In the genomic region with DNA sequence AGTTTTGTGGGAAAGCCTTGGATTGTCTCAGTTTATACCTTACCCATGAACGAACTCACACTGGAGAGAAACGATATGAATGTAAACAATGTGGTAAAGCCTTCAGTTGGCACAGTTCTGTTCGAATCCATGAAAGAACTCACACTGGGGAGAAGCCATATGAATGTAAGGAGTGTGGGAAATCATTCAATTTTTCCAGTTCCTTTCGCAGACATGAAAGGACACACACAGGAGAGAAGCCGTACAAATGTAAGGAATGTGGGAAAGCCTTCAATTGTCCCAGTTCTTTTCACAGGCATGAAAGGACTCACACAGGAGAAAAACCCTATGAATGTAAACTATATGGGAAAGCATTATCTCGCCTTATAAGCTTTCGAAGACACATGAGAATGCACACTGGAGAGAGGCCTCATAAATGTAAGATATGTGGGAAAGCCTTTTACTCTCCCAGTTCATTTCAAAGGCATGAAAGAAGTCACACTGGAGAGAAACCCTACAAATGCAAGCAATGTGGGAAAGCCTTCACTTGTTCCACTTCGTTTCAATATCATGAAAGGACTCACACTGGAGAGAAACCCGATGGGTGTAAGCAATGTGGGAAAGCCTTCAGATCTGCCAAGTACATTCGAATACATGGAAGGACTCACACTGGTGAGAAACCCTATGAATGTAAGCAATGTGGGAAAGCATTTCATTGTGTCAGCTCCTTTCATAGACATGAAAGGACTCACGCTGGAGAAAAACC, we compare ENCODE assay signal across 1 cellular context.
TF ChIP-seq lines count a peak whose summit lies in the region.

No MANE protein-coding gene starts in this region.

TF ChIP-seq in H1, 55 proteins besides CTCF, POLR2A, EP300 and RAD21:
- TF ChIP-seq ZNF274 (IDR thresholded peaks at IDR 0.05; ENCODE audit: borderline replicate concordance, extremely low read depth, low read length) (peak; percentile 50; the same call in 1 of the 2 replicates), KDM1A (IDR thresholded peaks at IDR 0.05; ENCODE audit: borderline replicate concordance, low read length) (no peak)
